Comparison of ENCODE assay signal across 9 cellular contexts in the genomic region with DNA sequence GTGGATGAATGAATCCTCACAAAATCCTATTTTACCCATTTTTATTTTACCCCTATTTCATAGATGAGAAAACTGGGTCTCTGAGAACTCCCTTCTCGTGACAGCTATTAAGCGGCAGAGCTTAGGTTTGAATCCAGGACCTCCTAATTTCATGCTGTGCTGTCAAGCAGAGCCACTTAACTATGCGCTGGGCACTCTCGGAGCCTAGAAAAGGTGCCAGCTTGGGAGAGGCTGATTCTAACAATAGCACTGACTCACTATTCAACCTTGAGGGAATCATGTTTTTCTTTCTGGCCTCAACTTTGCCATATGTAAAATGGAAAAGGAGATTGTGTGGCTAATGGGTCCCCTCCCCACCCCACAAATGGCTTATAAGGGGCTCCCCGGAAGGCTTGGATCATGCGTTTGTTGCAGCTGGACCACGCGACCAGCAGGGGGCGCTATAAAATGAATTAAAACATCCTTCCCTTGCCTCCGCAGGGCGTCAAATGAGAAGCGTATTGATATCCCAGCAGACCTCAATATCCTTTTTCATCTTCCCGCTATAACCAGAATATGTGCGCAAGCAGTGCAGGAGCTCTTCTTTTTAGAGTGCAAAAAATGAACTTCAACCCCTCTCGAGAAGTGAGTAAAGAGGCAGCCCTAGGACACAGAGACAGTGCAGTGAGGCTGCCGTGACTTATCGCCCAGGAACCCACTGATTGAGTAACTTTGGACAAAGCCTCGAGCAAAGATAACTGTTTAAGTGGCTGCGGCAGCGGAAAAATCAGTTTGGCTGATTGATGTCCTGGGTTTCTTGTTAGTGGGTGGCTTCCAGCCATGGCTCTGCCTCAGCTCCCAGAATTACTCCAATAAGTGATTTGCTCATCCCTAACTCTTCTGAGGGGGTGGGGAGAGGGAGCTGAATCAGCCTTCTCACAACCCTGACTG. TPM values are rescaled to one million over a fixed set of nuclear protein-coding genes. Genes with fewer than 3 reads are reported as not detected.
DNase-seq lines count a peak whose midpoint lies in the region; ATAC-seq and TF ChIP-seq lines count a peak whose summit lies in the region.
"Had no signal": no experiment of that assay in that cellular context is flagged by ENCODE, and none has a peak within 500 bp of the region (broad histone marks: within the 10 kb centered on the region; RNA-seq: fewer than 3 reads in every experiment).

No MANE protein-coding gene starts in this region.

- no peak for ATAC-seq in HG03460 (IDR thresholded peaks at IDR 0.05; ENCODE audit: unreplicated experiment)

- H3K4me1 ChIP-seq in mammary epithelial cell (ENCODE audit: insufficient read depth, low read length): no peaks in the 10 kb centered on the region
- no peaks in the 10 kb centered on the region for H3K4me1 ChIP-seq in vagina
- H3K4me1 ChIP-seq: SJSA1 had no signal

- H3K9ac ChIP-seq in mammary epithelial cell (ENCODE audit: insufficient read depth, low read length): no peak overlapping the region

- H4K20me1 ChIP-seq in mammary epithelial cell (ENCODE audit: insufficient read depth, low read length): peaks cover 2% of the 10 kb centered on the region

- H3K27me3 ChIP-seq in BJ (ENCODE audit: control insufficient read depth, insufficient read depth, low read length): 0 out of 2 replicates have a peak, but pooled peaks cover 2% of the 10 kb centered on the region
- H3K27me3 ChIP-seq in mammary epithelial cell (ENCODE audit: insufficient read depth, low read length): no peaks in the 10 kb centered on the region
- no peaks in the 10 kb centered on the region for H3K27me3 ChIP-seq in vagina

- no TSS peak for BruUV-seq in mammary epithelial cell (replicated peaks; lab: Mats Ljungman, UMichigan)

- POLR2A ChIA-PET in BJ (lab: Charles Lee): no interaction called here

- H3K36me3 ChIP-seq in BJ (ENCODE audit: control insufficient read depth, insufficient read depth, low read length): no peaks in the 10 kb centered on the region
- H3K36me3 ChIP-seq in mammary epithelial cell (ENCODE audit: insufficient read depth, low read length): no peaks in the 10 kb centered on the region
- no peaks in the 10 kb centered on the region for H3K36me3 ChIP-seq in vagina
- H3K36me3 ChIP-seq: SJSA1 had no signal

- no peak overlapping the region for H3K4me3 ChIP-seq in BJ (ENCODE audit: low read depth, low read length)
- no peak overlapping the region for H3K4me3 ChIP-seq in mammary epithelial cell (replicated peaks in 1 of 3; ENCODE audit: insufficient read depth in 1 of 3, low read depth in 2 of 3, low read length in 3 of 3)
- H3K4me3 ChIP-seq in vagina: no peak overlapping the region
- H3K4me3 ChIP-seq: SJSA1 had no signal

- DNase-seq in BJ (ENCODE audit: low read depth) (no peak), NOMO-1 treated with DMSO at 0.1 percent for 48 hours (lab: John Stamatoyannopoulos, UW; ENCODE audit: unreplicated experiment) (peak; percentile 32), mammary epithelial cell (peak; percentile 56), lung microvascular endothelial cell (ENCODE audit: low read depth in 2 of 2) (peak; percentile 48 to 53), vagina (ENCODE audit: extremely low spot score in 2 of 2) (peak in 1 of 2 donors; percentile 40), OCI-M2 (lab: John Stamatoyannopoulos, UW; ENCODE audit: unreplicated experiment) (no peak)

- H3K79me2 ChIP-seq in mammary epithelial cell (ENCODE audit: insufficient read depth, low read length): no peaks in the 10 kb centered on the region

- H3K9me3 ChIP-seq in mammary epithelial cell (replicated peaks; ENCODE audit: insufficient read depth, low read length): no peaks in the 10 kb centered on the region
- H3K9me3 ChIP-seq in vagina: no peaks in the 10 kb centered on the region
- H3K9me3 ChIP-seq: SJSA1 had no signal

- H2AFZ ChIP-seq in mammary epithelial cell (ENCODE audit: low read depth, low read length): no peak overlapping the region

- 22% methylated on average over 20 of the region's 20 CpGs for WGBS in mammary epithelial cell (ENCODE audit: low coverage, missing lambda C conversion rate)

- no peak for TF ChIP-seq POLR2A in vagina (IDR thresholded peaks at IDR 0.05)

- peak; percentile 83 for TF ChIP-seq CTCF in BJ (IDR thresholded peaks at IDR 0.05; ENCODE audit: insufficient read depth, low read depth, low read length)
- TF ChIP-seq CTCF in GM12874 (IDR thresholded peaks at IDR 0.05; ENCODE audit: insufficient read depth, low read depth, low read length): peak; percentile 73
- TF ChIP-seq CTCF in mammary epithelial cell (conservative IDR thresholded peaks at IDR 0.05 in 1 of 2, IDR thresholded peaks at IDR 0.05 in 1 of 2; ENCODE audit: extremely low read depth in 1 of 2, insufficient read depth in 1 of 2, low read depth in 1 of 2, low read length in 2 of 2): peak; percentile 70 to 82
- peak in 2 of 3 experiments; percentile 19 to 39 for TF ChIP-seq CTCF in vagina (IDR thresholded peaks at IDR 0.05)

- in situ Hi-C loops in mammary epithelial cell (cut with MboI; ENCODE audit: low sequenced_read_pairs in 2 of 2): loop anchor here in 1 of 2 donors (10.0 kb wide), 1 partner anchor 168 kb away; no protein-coding TSS in a partner anchor

- intact Hi-C loops in mammary epithelial cell (cut with micrococcal nuclease) (loop anchor here (1.0 kb wide), 2 partner anchors 87 to 166 kb away; no protein-coding TSS in a partner anchor), vagina (cut with DNase I) (no loop called here)

- CTCF ChIA-PET in BJ (lab: Yijun Ruan, JAX) (interaction anchor here (0.6 to 6.2 kb wide), 27 partner anchors 9 to 448 kb away, joined by 3 to 120 read pairs (median 5); no protein-coding TSS in a partner anchor), mammary epithelial cell (lab: Charles Lee; ENCODE audit: low non-redundant PET) (interaction anchor here (0.7 to 1.3 kb wide), 3 partner anchors 166 to 543 kb away, joined by 3 to 11 read pairs (median 4); no protein-coding TSS in a partner anchor)

- H3K4me2 ChIP-seq in mammary epithelial cell (ENCODE audit: insufficient read depth, low read depth, low read length): no peak overlapping the region

- H3K27ac ChIP-seq in mammary epithelial cell (ENCODE audit: insufficient read depth, low read depth, low read length) (no peak overlapping the region), vagina (no peak overlapping the region)
- H3K27ac ChIP-seq: SJSA1 had no signal

- dilution Hi-C loops in mammary epithelial cell (cut with HindIII; ENCODE audit: low sequenced_read_pairs): no loop called here

RNA-seq across cellular contexts. Expression of gene PDYN, which starts 12.9 kb away (rescaled TPM):
- polyA plus RNA-seq in BJ (2011; rRNA removed) (not detected in 2 replicates), mammary epithelial cell (not detected)
- not detected in 2 replicates for polyA minus RNA-seq in BJ (2011; rRNA and poly(A)+ RNA removed)
- total RNA-seq in mammary epithelial cell (not detected), lung microvascular endothelial cell (not detected in 2 replicates), vagina (not detected)
- polyA minus RNA-seq in mammary epithelial cell: not detected

Comparison
In these comparisons a context has a peak if more than half of its experiments do, and no peak if none do; other contexts are left out.
1. DNase-seq: peak in NOMO-1 treated with DMSO at 0.1 percent for 48 hours (single experiment), mammary epithelial cell (single experiment) and lung microvascular endothelial cell (2 of 2); none in BJ (single experiment) and OCI-M2 (single experiment).
2. CTCF ChIP-seq: peak in every context shown above with its lines; median percentile 83 in BJ; 76 in mammary epithelial cell; 73 in GM12874; 29 in vagina.